ENCODE assay signal across 2 cellular contexts in genomic region chr3:136840252-136840651, GRCh38.
A peak's percentile ranks its signal among the peaks of the same experiment; 100 is the strongest.
TF ChIP-seq lines count a peak whose summit lies in the region.

No MANE protein-coding gene starts in this region.

TF ChIP-seq in IMR-90, 13 proteins besides CTCF, POLR2A, EP300 and RAD21:
- TF ChIP-seq CHD1 (IDR thresholded peaks at IDR 0.05; ENCODE audit: low read depth, low read length) (no peak), MAFK (IDR thresholded peaks at IDR 0.05; ENCODE audit: low read depth, low read length) (no peak), NFE2L2 (IDR thresholded peaks at IDR 0.05; ENCODE audit: low read depth, low read length) (no peak), ELK1 (IDR thresholded peaks at IDR 0.05; ENCODE audit: borderline replicate concordance, low read depth, low read length) (no peak), CEBPB (IDR thresholded peaks at IDR 0.05; ENCODE audit: low read depth, low read length) (no peak), RCOR1 (IDR thresholded peaks at IDR 0.05; ENCODE audit: insufficient replicate concordance, low read length) (no peak), SMC3 (IDR thresholded peaks at IDR 0.05; ENCODE audit: low read depth, low read length) (no peak), MAZ (IDR thresholded peaks at IDR 0.05; ENCODE audit: borderline replicate concordance, low read depth, low read length) (no peak), FOS (IDR thresholded peaks at IDR 0.05; ENCODE audit: low read depth, low read length) (no peak), BHLHE40 (IDR thresholded peaks at IDR 0.05; ENCODE audit: low read depth, low read length) (no peak), MXI1 (IDR thresholded peaks at IDR 0.05; ENCODE audit: borderline replicate concordance, low read depth, low read length) (no peak), RFX5 (IDR thresholded peaks at IDR 0.05; ENCODE audit: low read depth, low read length) (no peak), USF2 (IDR thresholded peaks at IDR 0.05; ENCODE audit: low read depth, low read length) (no peak)

TF ChIP-seq in K562, 482 proteins besides CTCF, POLR2A, EP300 and RAD21 (continues in another document):
- TF ChIP-seq SRSF7 (optimal IDR thresholded peaks at IDR 0.05; ENCODE audit: low read depth, low read length) (no peak), MLLT1 (IDR thresholded peaks at IDR 0.05) (0 out of 4 replicates have a peak, but pooled peaks of 1 of the 2 experiments have one; percentile 33), MEIS2 (IDR thresholded peaks at IDR 0.05; ENCODE audit: partially characterized antibody) (peak; percentile 97), TFAP4 (CRISPR knock-in tag; IDR thresholded peaks at IDR 0.05; ENCODE audit: borderline replicate concordance) (no peak), ZNF75A (CRISPR knock-in tag; IDR thresholded peaks at IDR 0.05) (no peak), NFE2 (IDR thresholded peaks at IDR 0.05; ENCODE audit: low read depth) (peak; percentile 59), ZFPM2 (CRISPR knock-in tag; IDR thresholded peaks at IDR 0.05) (no peak), PRPF4 (IDR thresholded peaks at IDR 0.05; ENCODE audit: insufficient read depth, low read depth, low read length, poor library complexity, severe bottlenecking) (no peak), ETV1 (tag; conservative IDR thresholded peaks at IDR 0.05; ENCODE audit: low read depth) (peak; percentile 72), NFRKB (IDR thresholded peaks at IDR 0.05; ENCODE audit: low read depth) (0 out of 2 replicates have a peak, but pooled peaks have one; percentile 22), LARP7 (IDR thresholded peaks at IDR 0.05) (peak; percentile 27; the same call in 1 of the 2 replicates), CC2D1A (IDR thresholded peaks at IDR 0.05) (peak; percentile 37; the same call in 1 of the 2 replicates), THRB (CRISPR knock-in tag; conservative IDR thresholded peaks at IDR 0.05) (peak; percentile 68; the same call in 1 of the 2 replicates), ETV6 (IDR thresholded peaks at IDR 0.05; ENCODE audit: borderline replicate concordance in 1 of 2, low read depth in 2 of 2, low read length in 1 of 2) (peak in 1 of 2 experiments; percentile 71; a peak in 1 of 4 replicates), ETV6 (CRISPR knock-in tag; IDR thresholded peaks at IDR 0.05; ENCODE audit: borderline replicate concordance) (no peak), HLTF (IDR thresholded peaks at IDR 0.05) (peak; percentile 14; the same call in 1 of the 2 replicates), SREBF2 (CRISPR knock-in tag; IDR thresholded peaks at IDR 0.05) (no peak), DPF2 (IDR thresholded peaks at IDR 0.05) (peak; percentile 95), NFIC (IDR thresholded peaks at IDR 0.05) (peak; percentile 48), HDAC1 (IDR thresholded peaks at IDR 0.05) (peak; percentile 29 to 88; a peak in 2 of 4 replicates), ARNT (IDR thresholded peaks at IDR 0.05) (peak; percentile 27 to 58; a peak in 2 of 4 replicates), KLF13 (tag; IDR thresholded peaks at IDR 0.05; ENCODE audit: borderline replicate concordance, low read depth) (no peak), E2F4 (CRISPR knock-in tag; IDR thresholded peaks at IDR 0.05; ENCODE audit: low read depth) (no peak), LEF1 (IDR thresholded peaks at IDR 0.05) (peak; percentile 43; the same call in 1 of the 2 replicates), ZNF318 (IDR thresholded peaks at IDR 0.05; ENCODE audit: borderline replicate concordance in 1 of 2, low read depth in 1 of 2) (no peak), NCOA2 (IDR thresholded peaks at IDR 0.05; ENCODE audit: partially characterized antibody in 2 of 2) (peak; percentile 44 to 45), NCOA1 (IDR thresholded peaks at IDR 0.05; ENCODE audit: low read depth) (peak; percentile 65), EHMT2 (IDR thresholded peaks at IDR 0.05) (0 out of 2 replicates have a peak, but pooled peaks have one; percentile 55), EP400 (IDR thresholded peaks at IDR 0.05) (no peak), DEAF1 (CRISPR knock-in tag; IDR thresholded peaks at IDR 0.05) (no peak), CBFA2T3 (IDR thresholded peaks at IDR 0.05) (peak; percentile 81), FOSL1 (tag; conservative IDR thresholded peaks at IDR 0.05) (peak; percentile 70), CXXC5 (CRISPR knock-in tag; IDR thresholded peaks at IDR 0.05) (no peak), ZNF592 (IDR thresholded peaks at IDR 0.05) (0 out of 2 replicates have a peak, but pooled peaks have one; percentile 16), TRIM28 (IDR thresholded peaks at IDR 0.05) (no peak), ATF3 (IDR thresholded peaks at IDR 0.05) (peak; percentile 67), ATF3 (CRISPR knock-in tag; conservative IDR thresholded peaks at IDR 0.05) (no peak)
